Comparison of ENCODE assay signal across 8 cellular contexts in the genomic region with DNA sequence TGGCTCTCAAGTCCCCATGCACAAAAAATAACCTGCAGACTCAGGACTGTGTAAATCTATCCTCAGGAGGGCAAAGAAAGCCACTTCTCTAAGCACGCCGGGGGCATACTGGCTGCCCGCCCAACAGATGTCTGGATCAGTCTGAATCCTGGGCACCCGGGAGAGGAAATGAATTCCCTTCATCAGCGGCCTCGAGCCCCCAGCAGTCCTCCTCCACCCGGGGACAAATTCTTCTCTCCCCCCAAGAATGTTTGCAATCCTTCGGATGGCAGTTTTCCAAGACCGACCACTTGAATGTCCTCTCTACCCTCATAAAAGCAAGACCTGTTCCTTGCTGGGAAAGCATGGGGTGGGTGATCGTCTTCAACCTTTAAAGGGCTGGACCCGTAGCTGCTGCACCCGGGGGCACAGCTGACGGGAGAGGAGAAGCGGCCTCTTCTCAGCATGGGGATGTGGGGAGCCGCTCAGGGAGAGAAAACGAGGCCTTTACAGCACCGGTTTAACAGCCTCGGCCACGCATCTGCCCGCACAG. TPM values are rescaled to one million over a fixed set of nuclear protein-coding genes. Genes with fewer than 3 reads are reported as not detected.
A peak's percentile ranks its signal among the peaks of the same experiment; 100 is the strongest.
DNase-seq lines count a peak whose midpoint lies in the region; ATAC-seq and TF ChIP-seq lines count a peak whose summit lies in the region.

No MANE protein-coding gene starts in this region.

- TF ChIP-seq CTCF in neutrophil (IDR thresholded peaks at IDR 0.05), result no peak

- DNase-seq in activated CD8-positive, alpha-beta memory T cell treated with anti-CD3 and anti-CD28 coated beads, Interleukin-2, amount 10 ng/mL, durations not matched to agents 7 days and 5 days, result no peak
- no peak for DNase-seq in activated CD8-positive, alpha-beta memory T cell treated with anti-CD3 and anti-CD28 coated beads for 24 hours
- DNase-seq in NCI-H1105 treated with DMSO at 0.1 percent for 48 hours (lab: John Stamatoyannopoulos, UW) (peak; percentile 47), inferior parietal cortex (ENCODE audit: extremely low spot score) (no peak)
- no peak for DNase-seq in effector memory CD8-positive, alpha-beta T cell

- CTCF ChIA-PET in activated CD8-positive, alpha-beta memory T cell treated with anti-CD3 and anti-CD28 coated beads, Interleukin-2, amount 10 ng/mL, durations not matched to agents 7 days and 5 days (lab: Charles Lee), result interaction anchor here (1.0 to 3.6 kb wide), 5 partner anchors 9 to 238 kb away, joined by 3 to 30 read pairs (median 7); no protein-coding TSS in a partner anchor

- no peaks in the 10 kb centered on the region for H3K27me3 Mint-ChIP-seq in activated CD8-positive, alpha-beta memory T cell treated with anti-CD3 and anti-CD28 coated beads, Interleukin-2, amount 10 ng/mL, durations not matched to agents 7 days and 5 days
- H3K27me3 Mint-ChIP-seq in effector memory CD8-positive, alpha-beta T cell, result no peaks in the 10 kb centered on the region

- no peaks in the 10 kb centered on the region for H3K36me3 ChIP-seq in neutrophil

- H3K36me3 Mint-ChIP-seq in activated CD8-positive, alpha-beta memory T cell treated with anti-CD3 and anti-CD28 coated beads, Interleukin-2, amount 10 ng/mL, durations not matched to agents 7 days and 5 days, result no peaks in the 10 kb centered on the region
- H3K36me3 Mint-ChIP-seq in effector memory CD8-positive, alpha-beta T cell (ENCODE audit: insufficient read depth), result peaks cover 12% of the 10 kb centered on the region

- H3K9me3 Mint-ChIP-seq in activated CD8-positive, alpha-beta memory T cell treated with anti-CD3 and anti-CD28 coated beads, Interleukin-2, amount 10 ng/mL, durations not matched to agents 7 days and 5 days (ENCODE audit: low read depth), result no peaks in the 10 kb centered on the region
- H3K9me3 Mint-ChIP-seq in effector memory CD8-positive, alpha-beta T cell, result no peaks in the 10 kb centered on the region

- H3K9me3 ChIP-seq in neutrophil, result no peaks in the 10 kb centered on the region

- no peak overlapping the region for H3K27ac ChIP-seq in neutrophil

- peak overlapping the region; percentile 60 to 71 for H3K4me3 ChIP-seq in neutrophil (ENCODE audit: low read depth in 1 of 2, low read length in 1 of 2)

- H3K4me1 Mint-ChIP-seq in activated CD8-positive, alpha-beta memory T cell treated with anti-CD3 and anti-CD28 coated beads, Interleukin-2, amount 10 ng/mL, durations not matched to agents 7 days and 5 days, result peaks cover 31% of the 10 kb centered on the region
- peaks cover 24 to 25% of the 10 kb centered on the region in 2 donors for H3K4me1 Mint-ChIP-seq in effector memory CD8-positive, alpha-beta T cell (ENCODE audit: low read depth in 2 of 2)

- ATAC-seq in activated CD8-positive, alpha-beta memory T cell treated with anti-CD3 and anti-CD28 coated beads, Interleukin-2, amount 10 ng/mL, durations not matched to agents 7 days and 5 days, result peak; percentile 5
- ATAC-seq in effector memory CD8-positive, alpha-beta T cell (replicated peaks), result peak; percentile 8
- ATAC-seq in GM18861 (IDR thresholded peaks at IDR 0.05; ENCODE audit: unreplicated experiment) (no peak), GM21576 (IDR thresholded peaks at IDR 0.05; ENCODE audit: unreplicated experiment) (no peak)

- peak overlapping the region; percentile 1 for H3K27ac Mint-ChIP-seq in activated CD8-positive, alpha-beta memory T cell treated with anti-CD3 and anti-CD28 coated beads, Interleukin-2, amount 10 ng/mL, durations not matched to agents 7 days and 5 days
- H3K27ac Mint-ChIP-seq in effector memory CD8-positive, alpha-beta T cell, result peak overlapping the region in 1 of 2 donors; percentile 61

- peaks cover 51 to 52% of the 10 kb centered on the region in 2 experiments for H3K4me1 ChIP-seq in neutrophil (ENCODE audit: control insufficient read depth in 1 of 2, insufficient read depth in 1 of 2, low read depth in 1 of 2, low read length in 1 of 2)

- peak overlapping the region; percentile 67 for H3K4me3 Mint-ChIP-seq in activated CD8-positive, alpha-beta memory T cell treated with anti-CD3 and anti-CD28 coated beads, Interleukin-2, amount 10 ng/mL, durations not matched to agents 7 days and 5 days
- peak overlapping the region; percentile 82 to 86 for H3K4me3 Mint-ChIP-seq in effector memory CD8-positive, alpha-beta T cell

- peaks cover 10% of the 10 kb centered on the region for H3K27me3 ChIP-seq in neutrophil

RNA-seq across cellular contexts. Expression of a gene that starts 9.4 kb away (rescaled TPM):
- 10 to 100 TPM; 65.5 to 97.3 TPM for total RNA-seq in activated CD8-positive, alpha-beta memory T cell treated with anti-CD3 and anti-CD28 coated beads, Interleukin-2, amount 10 ng/mL, durations not matched to agents 7 days and 5 days

RNA-seq across cellular contexts. Expression of a gene that starts 21.9 kb away (rescaled TPM):
- total RNA-seq in activated CD8-positive, alpha-beta memory T cell treated with anti-CD3 and anti-CD28 coated beads, Interleukin-2, amount 10 ng/mL, durations not matched to agents 7 days and 5 days, result 1 to 10 TPM; 1.8 to 1.9 TPM

Comparison
In these comparisons a context has a peak if more than half of its experiments do, and no peak if none do; other contexts are left out.
1. ATAC-seq: peak in activated CD8-positive, alpha-beta memory T cell treated with anti-CD3 and anti-CD28 coated beads, Interleukin-2, amount 10 ng/mL, durations not matched to agents 7 days and 5 days (single experiment) and effector memory CD8-positive, alpha-beta T cell (single experiment); none in GM18861 (single experiment) and GM21576 (single experiment).